In genomic region chr12:104478396-104479140, GRCh38 we compare ENCODE assay signal across 8 cellular contexts. TPM values are rescaled to one million over a fixed set of nuclear protein-coding genes. Genes with fewer than 3 reads are reported as not detected.
DNase-seq lines count a peak whose midpoint lies in the region; ATAC-seq and TF ChIP-seq lines count a peak whose summit lies in the region.

No MANE protein-coding gene starts in this region.

- no peaks in the 10 kb centered on the region for H3K9me3 ChIP-seq in A673 (ENCODE audit: low read depth, low read length, poor library complexity, severe bottlenecking)

- no peaks in the 10 kb centered on the region for H3K4me1 ChIP-seq in A673 (ENCODE audit: insufficient read depth, low read length, poor library complexity, severe bottlenecking)

- H3K36me3 Mint-ChIP-seq in naive thymus-derived CD8-positive, alpha-beta T cell, result peaks cover 0 to 5% (median 0%) of the 10 kb centered on the region in 3 donors

- CTCF ChIA-PET in GM10248 (lab: Yijun Ruan, JAX), result interaction anchor here (1.1 to 3.3 kb wide), 8 partner anchors 9 to 236 kb away, joined by 3 to 15 read pairs (median 6); no protein-coding TSS in a partner anchor
- CTCF ChIA-PET in A673 (lab: Charles Lee), result no interaction called here

- H3K36me3 ChIP-seq in A673 (ENCODE audit: insufficient read depth, low read length, poor library complexity, severe bottlenecking), result no peaks in the 10 kb centered on the region

- BruUV-seq in A673 (replicated peaks; lab: Mats Ljungman, UMichigan), result no TSS peak

- H3K9me3 Mint-ChIP-seq in naive thymus-derived CD8-positive, alpha-beta T cell, result no peaks in the 10 kb centered on the region

- TF ChIP-seq CTCF in GM10248 (IDR thresholded peaks at IDR 0.05; ENCODE audit: control extremely low read depth, extremely low read depth, low read depth, missing control alignments) (no peak), A673 (conservative IDR thresholded peaks at IDR 0.05; ENCODE audit: low read depth, low read length) (no peak)

- peak overlapping the region; percentile 53 to 97 (median 92) for H3K27ac Mint-ChIP-seq in naive thymus-derived CD8-positive, alpha-beta T cell

- POLR2A ChIA-PET in GM10248 (lab: Yijun Ruan, JAX) (no interaction called here), A673 (lab: Charles Lee; ENCODE audit: low non-redundant PET) (no interaction called here)
- POLR2A ChIA-PET in naive thymus-derived CD8-positive, alpha-beta T cell (lab: Charles Lee), result interaction anchor here (0.8 to 1.8 kb wide), 11 partner anchors 9 to 629 kb away, joined by 3 to 8 read pairs (median 4); partner anchors contain the start of gene WASHC4

- no peaks in the 10 kb centered on the region for H3K27me3 ChIP-seq in A673 (replicated peaks; ENCODE audit: insufficient read depth, low read depth, low read length, poor library complexity)

- intact Hi-C loops in A673 (cut with micrococcal nuclease; ENCODE audit: unreplicated experiment), result no loop called here

- H3K27ac ChIP-seq in A673 (ENCODE audit: low read depth, low read length, poor library complexity, severe bottlenecking), result no peak overlapping the region

- peak; percentile 82 for ATAC-seq in GM21360 (IDR thresholded peaks at IDR 0.05; ENCODE audit: unreplicated experiment)
- peak; percentile 86 for ATAC-seq in HG03565 (IDR thresholded peaks at IDR 0.05; ENCODE audit: unreplicated experiment)
- peak; percentile 78 for ATAC-seq in naive thymus-derived CD8-positive, alpha-beta T cell

- H3K4me3 ChIP-seq in A673 (ENCODE audit: low read depth, low read length, poor library complexity, severe bottlenecking), result no peak overlapping the region

- DNase-seq in GM10248 (ENCODE audit: extremely low spot score) (peak; percentile 64), A673 (ENCODE audit: low spot score) (no peak), NCI-H748 (lab: John Stamatoyannopoulos, UW; ENCODE audit: unreplicated experiment) (no peak), cerebellar nuclear complex (lab: John Stamatoyannopoulos, UW) (no peak)
- peak; percentile 55 to 57 for DNase-seq in activated T-cell treated with anti-CD3 and anti-CD28 coated beads, Interleukin-2, amount 50 U/mL, for 48 hours
- DNase-seq in naive thymus-derived CD8-positive, alpha-beta T cell, result peak in 3 of 10 donors; percentile 22 to 35 (median 30)

- H3K27me3 Mint-ChIP-seq in naive thymus-derived CD8-positive, alpha-beta T cell, result no peaks in the 10 kb centered on the region

- H3K4me1 Mint-ChIP-seq in naive thymus-derived CD8-positive, alpha-beta T cell, result peaks cover 34 to 89% (median 86%) of the 10 kb centered on the region in 4 donors

- peak overlapping the region; percentile 75 to 93 (median 90) for H3K4me3 Mint-ChIP-seq in naive thymus-derived CD8-positive, alpha-beta T cell

RNA-seq across cellular contexts. Expression of gene CHST11, which starts 21.8 kb away (rescaled TPM):
- 10 to 100 TPM; 26.8 to 28.4 TPM for total RNA-seq in naive thymus-derived CD8-positive, alpha-beta T cell
- polyA plus RNA-seq in naive thymus-derived CD8-positive, alpha-beta T cell, result 10 to 100 TPM; 23.1 to 35.6 (median 26.1) TPM
- 1.1 and 1.5 TPM in 2 replicates for total RNA-seq in A673 (2021)

Comparison
In these comparisons a context has a peak if more than half of its experiments do, and no peak if none do; other contexts are left out.
1. DNase-seq: peak in GM10248 (single experiment) and activated T-cell treated with anti-CD3 and anti-CD28 coated beads, Interleukin-2, amount 50 U/mL, for 48 hours (2 of 2); none in A673 (single experiment), NCI-H748 (single experiment) and cerebellar nuclear complex (0 of 2).
2. RNA of gene CHST11, which starts 21.8 kb away (total RNA-seq): 26.8 to 28.4 TPM in naive thymus-derived CD8-positive, alpha-beta T cell; 1.1 to 1.5 TPM in A673; every median in the first group is over 10 times any median in the second.
3. Peak in every context shown above with its lines, with median percentiles within 50 percentile points of each other: ATAC-seq.